Comparison of ENCODE assay signal across 8 cellular contexts in genomic region chr14:104138098-104138890, GRCh38. TPM values are rescaled to one million over a fixed set of nuclear protein-coding genes. Genes with fewer than 3 reads are reported as not detected.
DNase-seq lines count a peak whose midpoint lies in the region; ATAC-seq and TF ChIP-seq lines count a peak whose summit lies in the region.

KIF26A (plus strand) TSS chr14:104138587; CDS start chr14:104138723, 136 bp downstream.

- peak within 1 kb of the TSS in 14 of 21 experiments; percentile 3 to 69 (median 41) for H3K27ac ChIP-seq in skin epidermis

- H3K9me3 Mint-ChIP-seq in CD14-positive monocyte = peaks cover 0 to 16% (median 2%) of the 10 kb centered on the region in 7 donors

- peak within 1 kb of the TSS; percentile 59 to 82 for H3K4me3 Mint-ChIP-seq in CD14-positive monocyte

- H3K36me3 Mint-ChIP-seq in CD14-positive monocyte = no peaks in the 10 kb centered on the region

- ATAC-seq in GM21367 (IDR thresholded peaks at IDR 0.05; ENCODE audit: unreplicated experiment) = no peak
- ATAC-seq in HG02938 (IDR thresholded peaks at IDR 0.05; ENCODE audit: unreplicated experiment) = no peak

- DNase-seq in CD14-positive monocyte (ENCODE audit: low spot score) = no peak
- DNase-seq in NCI-H1105 treated with DMSO at 0.1 percent for 48 hours (lab: John Stamatoyannopoulos, UW) = peak; percentile 69
- DNase-seq in activated T-cell treated with anti-CD3 and anti-CD28 coated beads, Interleukin-2, amount 50 U/mL, for 48 hours = peak; percentile 60 to 65
- no peak for DNase-seq in globus pallidus (ENCODE audit: low spot score)

- no peaks in the 10 kb centered on the region for H3K4me1 ChIP-seq in iPS-15b (ENCODE audit: control insufficient read depth, insufficient read depth, low read length)

- H3K9me3 ChIP-seq in iPS-15b (ENCODE audit: control insufficient read depth, insufficient read depth, low read length) = no peaks in the 10 kb centered on the region

- H3K27me3 ChIP-seq in iPS-15b (ENCODE audit: control insufficient read depth, insufficient read depth, low read length) = peaks cover 18% of the 10 kb centered on the region

- H3K4me1 Mint-ChIP-seq in CD14-positive monocyte = peaks cover 11% of the 10 kb centered on the region

- H3K36me3 ChIP-seq in iPS-15b (ENCODE audit: control insufficient read depth, insufficient read depth, low read length) = peaks cover 13% of the 10 kb centered on the region

- TF ChIP-seq CTCF in CD14-positive monocyte (IDR thresholded peaks at IDR 0.05) = no peak

- no peak within 1 kb of the TSS for H3K27ac Mint-ChIP-seq in CD14-positive monocyte

- intact Hi-C loops in CD14-positive monocyte (cut with micrococcal nuclease) = loop anchor here in 1 of 2 donors (10.0 kb wide), 2 partner anchors 507 to 867 kb away; no protein-coding TSS in a partner anchor

- H3K27me3 Mint-ChIP-seq in CD14-positive monocyte (ENCODE audit: low read depth in 3 of 3) = peaks cover 55 to 76% (median 65%) of the 10 kb centered on the region in 3 donors

- H3K9ac ChIP-seq in iPS-15b (ENCODE audit: low read depth, low read length) = peak within 1 kb of the TSS; percentile 24

- H3K4me3 ChIP-seq in iPS-15b (ENCODE audit: low read depth, low read length) (peak within 1 kb of the TSS; percentile 84), skin epidermis (peak within 1 kb of the TSS; percentile 26 to 60 (median 39))

RNA-seq across cellular contexts. Expression of gene KIF26A, which starts in this region (rescaled TPM):
- not detected for polyA plus RNA-seq in CD14-positive monocyte

Comparison
In these comparisons a context has a peak if more than half of its experiments do, and no peak if none do; other contexts are left out.
1. DNase-seq: peak in NCI-H1105 treated with DMSO at 0.1 percent for 48 hours (single experiment) and activated T-cell treated with anti-CD3 and anti-CD28 coated beads, Interleukin-2, amount 50 U/mL, for 48 hours (2 of 2); none in CD14-positive monocyte (single experiment) and globus pallidus (single experiment).